Comparison of ENCODE assay signal across 8 cellular contexts in genomic region chr11:17275376-17276235, GRCh38. TPM values are rescaled to one million over a fixed set of nuclear protein-coding genes. Genes with fewer than 3 reads are reported as not detected.
DNase-seq lines count a peak whose midpoint lies in the region; ATAC-seq and TF ChIP-seq lines count a peak whose summit lies in the region.

No MANE protein-coding gene starts in this region.

- H3K36me3 ChIP-seq in PC-3 (ENCODE audit: low read depth, low read length) (no peaks in the 10 kb centered on the region), endocrine pancreas (ENCODE audit: control insufficient read depth, insufficient read depth, low read length) (no peaks in the 10 kb centered on the region), parathyroid adenoma (ENCODE audit: control insufficient read depth, insufficient read depth, low read length) (no peaks in the 10 kb centered on the region)

- H3K4me2 ChIP-seq in PC-3 (ENCODE audit: low read length) = peak overlapping the region; percentile 85
- peak overlapping the region; percentile 54 for H3K4me2 ChIP-seq in parathyroid adenoma (ENCODE audit: low read length)

- peaks cover 14% of the 10 kb centered on the region; the same call in 1 of the 2 replicates for H3K79me2 ChIP-seq in PC-3 (ENCODE audit: low read length)
- peaks cover 6% of the 10 kb centered on the region for H3K79me2 ChIP-seq in parathyroid adenoma

- H3K9ac ChIP-seq in PC-3 (ENCODE audit: low read length) (peak overlapping the region; percentile 83), endocrine pancreas (ENCODE audit: control insufficient read depth, insufficient read depth, low read length) (peak overlapping the region; percentile 98), parathyroid adenoma (no peak overlapping the region)

- no peaks in the 10 kb centered on the region for H3F3A ChIP-seq in PC-3 (ENCODE audit: low read length, unreplicated experiment)

- ATAC-seq in PC-3 = no peak

- H4K20me1 ChIP-seq in PC-3 (ENCODE audit: low read length) = no peaks in the 10 kb centered on the region

- H3K27me3 ChIP-seq in PC-3 (ENCODE audit: low read length) (no peaks in the 10 kb centered on the region), endocrine pancreas (ENCODE audit: control insufficient read depth, insufficient read depth, low read length) (no peaks in the 10 kb centered on the region), parathyroid adenoma (ENCODE audit: control insufficient read depth, insufficient read depth, low read length) (no peaks in the 10 kb centered on the region)

- H3K9me3 ChIP-seq in PC-3 (ENCODE audit: low read length) = no peaks in the 10 kb centered on the region
- H3K9me3 ChIP-seq in endocrine pancreas (ENCODE audit: control insufficient read depth, low read length) = no peaks in the 10 kb centered on the region
- no peaks in the 10 kb centered on the region for H3K9me3 ChIP-seq in parathyroid adenoma (ENCODE audit: control insufficient read depth, low read length)

- peaks cover 12% of the 10 kb centered on the region for H3K4me1 ChIP-seq in PC-3 (ENCODE audit: insufficient read depth, low read length)
- no peaks in the 10 kb centered on the region for H3K4me1 ChIP-seq in endocrine pancreas (ENCODE audit: control insufficient read depth, insufficient read depth, low read length)
- peaks cover 8% of the 10 kb centered on the region for H3K4me1 ChIP-seq in parathyroid adenoma

- CTCF ChIA-PET in PC-3 (lab: Charles Lee) = interaction anchor here (0.9 kb wide), 1 partner anchor 8 kb away, joined by 8 read pairs; no protein-coding TSS in a partner anchor

- H2AFZ ChIP-seq in PC-3 (ENCODE audit: low read length) = peak overlapping the region; percentile 100
- peak overlapping the region; percentile 89 for H2AFZ ChIP-seq in parathyroid adenoma

- TF ChIP-seq CTCF in GM12865 (IDR thresholded peaks at IDR 0.05; ENCODE audit: insufficient read depth, low read depth, low read length, missing control alignments) (no peak), PC-3 (conservative IDR thresholded peaks at IDR 0.05; ENCODE audit: low read depth, low read length) (no peak), parathyroid adenoma (IDR thresholded peaks at IDR 0.05) (no peak)

- BruUV-seq in PC-3 (replicated peaks; lab: Mats Ljungman, UMichigan) = TSS peak; percentile 95

- no peaks in the 10 kb centered on the region for H3K9me2 ChIP-seq in PC-3 (replicated peaks; ENCODE audit: low read length)

- no peak for DNase-seq in GM12865 (ENCODE audit: low read depth)
- DNase-seq in PC-3 = peak; percentile 25
- no peak for DNase-seq in activated CD8-positive, alpha-beta memory T cell treated with anti-CD3 and anti-CD28 coated beads, Interleukin-2, amount 50 U/mL, for 48 hours
- no peak for DNase-seq in GDM1 (lab: John Stamatoyannopoulos, UW)
- no peak for DNase-seq in HCEC 1CT
- no peak for DNase-seq in inferior parietal cortex (ENCODE audit: extremely low spot score)

- H3K4me3 ChIP-seq in GM12865 (ENCODE audit: low read depth, low read length) (peak overlapping the region; percentile 91), PC-3 (ENCODE audit: low read length) (peak overlapping the region; percentile 98), endocrine pancreas (ENCODE audit: control insufficient read depth, insufficient read depth, low read length) (peak overlapping the region; percentile 28), parathyroid adenoma (ENCODE audit: low read depth, low read length) (peak overlapping the region; percentile 68)

- POLR2A ChIA-PET in PC-3 (lab: Charles Lee; ENCODE audit: unreplicated experiment) = interaction anchor here (0.6 kb wide), 1 partner anchor 71 kb away, joined by 3 read pairs; no protein-coding TSS in a partner anchor

- peak overlapping the region; percentile 60 for H3K27ac ChIP-seq in PC-3 (ENCODE audit: low read length)
- H3K27ac ChIP-seq in parathyroid adenoma = peak overlapping the region; percentile 95

- intact Hi-C loops in PC-3 (cut with micrococcal nuclease) = no loop called here

RNA-seq across cellular contexts. Expression of gene NUCB2, which starts 0.9 kb away (rescaled TPM):
- 23.4 and 27.6 TPM in 2 replicates for total RNA-seq in PC-3 (2014; rRNA removed)

Comparison
In these comparisons a context has a peak if more than half of its experiments do, and no peak if none do; other contexts are left out.
1. H3K4me3 ChIP-seq: peak in every context shown above with its lines; median percentile 98 in PC-3; 91 in GM12865; 68 in parathyroid adenoma; 28 in endocrine pancreas.